In genomic region chr5:95711501-95712346, GRCh38 we compare ENCODE assay signal across 1 cellular context.
TF ChIP-seq lines count a peak whose summit lies in the region.

No MANE protein-coding gene starts in this region.

TF ChIP-seq in HEK293, 187 proteins besides CTCF, POLR2A, EP300 and RAD21 (continued from another document and continues in another):
- no peak for TF ChIP-seq ZNF148 (tag by site-specific recombination; IDR thresholded peaks at IDR 0.05; ENCODE audit: borderline replicate concordance)
- no peak for TF ChIP-seq PRDM1 (tag by site-specific recombination; IDR thresholded peaks at IDR 0.05)
- TF ChIP-seq ZNF362 (tag by site-specific recombination; IDR thresholded peaks at IDR 0.05), result no peak
- TF ChIP-seq ZNF133 (tag by site-specific recombination; IDR thresholded peaks at IDR 0.05), result no peak
- peak; percentile 89 for TF ChIP-seq ZNF692 (tag by site-specific recombination; IDR thresholded peaks at IDR 0.05)
- TF ChIP-seq ZNF621 (tag by site-specific recombination; IDR thresholded peaks at IDR 0.05), result no peak
- no peak for TF ChIP-seq ZNF654 (tag by site-specific recombination; IDR thresholded peaks at IDR 0.05; ENCODE audit: low read depth)
- TF ChIP-seq ZNF521 (tag by site-specific recombination; IDR thresholded peaks at IDR 0.05), result no peak
- TF ChIP-seq ZNF596 (tag by site-specific recombination; IDR thresholded peaks at IDR 0.05), result no peak
- TF ChIP-seq ZNF768 (tag by site-specific recombination; IDR thresholded peaks at IDR 0.05), result no peak
- TF ChIP-seq PRDM10 (tag by site-specific recombination; IDR thresholded peaks at IDR 0.05), result peak; percentile 91
- TF ChIP-seq PRDM4 (tag by site-specific recombination; IDR thresholded peaks at IDR 0.05), result peak; percentile 11; the same call in 1 of the 2 replicates
- TF ChIP-seq ZSCAN16 (tag by site-specific recombination; IDR thresholded peaks at IDR 0.05), result no peak
- no peak for TF ChIP-seq KLF17 (tag by site-specific recombination; IDR thresholded peaks at IDR 0.05)
- no peak for TF ChIP-seq ZNF785 (tag by site-specific recombination; IDR thresholded peaks at IDR 0.05)
- TF ChIP-seq ZNF658 (tag by site-specific recombination; IDR thresholded peaks at IDR 0.05), result no peak
- no peak for TF ChIP-seq ZNF23 (tag by site-specific recombination; IDR thresholded peaks at IDR 0.05; ENCODE audit: borderline replicate concordance)
- peak; percentile 7; the same call in 1 of the 2 replicates for TF ChIP-seq ZNF610 (tag by site-specific recombination; IDR thresholded peaks at IDR 0.05; ENCODE audit: borderline replicate concordance)
- no peak for TF ChIP-seq ZNF266 (tag by site-specific recombination; IDR thresholded peaks at IDR 0.05; ENCODE audit: low read depth)
- TF ChIP-seq ZNF335 (tag by site-specific recombination; conservative IDR thresholded peaks at IDR 0.05), result peak; percentile 13
- no peak for TF ChIP-seq ZSCAN4 (tag by site-specific recombination; IDR thresholded peaks at IDR 0.05)
- TF ChIP-seq ZNF449 (tag by site-specific recombination; IDR thresholded peaks at IDR 0.05), result peak; percentile 22; the same call in 1 of the 2 replicates
- TF ChIP-seq ZNF121 (tag by site-specific recombination; IDR thresholded peaks at IDR 0.05), result no peak
- TF ChIP-seq ZNF175 (tag by site-specific recombination; IDR thresholded peaks at IDR 0.05), result no peak
- TF ChIP-seq OSR2 (tag by site-specific recombination; IDR thresholded peaks at IDR 0.05), result no peak
- peak; percentile 20; the same call in 1 of the 2 replicates for TF ChIP-seq ZBTB20 (tag by site-specific recombination; IDR thresholded peaks at IDR 0.05)
- TF ChIP-seq ZNF211 (tag by site-specific recombination; IDR thresholded peaks at IDR 0.05; ENCODE audit: low read depth), result no peak
- TF ChIP-seq BCL6B (tag by site-specific recombination; IDR thresholded peaks at IDR 0.05), result no peak
- no peak for TF ChIP-seq ZNF571 (tag by site-specific recombination; IDR thresholded peaks at IDR 0.05)
- TF ChIP-seq GLI2 (tag by site-specific recombination; IDR thresholded peaks at IDR 0.05; ENCODE audit: borderline replicate concordance, low read depth), result no peak
- no peak for TF ChIP-seq ZNF707 (tag by site-specific recombination; IDR thresholded peaks at IDR 0.05)
- no peak for TF ChIP-seq SALL2 (tag by site-specific recombination; IDR thresholded peaks at IDR 0.05; ENCODE audit: borderline replicate concordance)
- TF ChIP-seq ELK4 (IDR thresholded peaks at IDR 0.05; ENCODE audit: borderline replicate concordance, low read depth, low read length), result no peak
- no peak for TF ChIP-seq ZNF776 (tag by site-specific recombination; IDR thresholded peaks at IDR 0.05; ENCODE audit: borderline replicate concordance)
- no peak for TF ChIP-seq ZBTB1 (tag by site-specific recombination; IDR thresholded peaks at IDR 0.05)
- peak; percentile 58; the same call in 1 of the 2 replicates for TF ChIP-seq ZNF639 (tag by site-specific recombination; IDR thresholded peaks at IDR 0.05)
- no peak for TF ChIP-seq ZNF114 (tag by site-specific recombination; IDR thresholded peaks at IDR 0.05)
- peak; percentile 93 for TF ChIP-seq ZBTB48 (tag by site-specific recombination; IDR thresholded peaks at IDR 0.05)
- TF ChIP-seq ZBTB6 (tag by site-specific recombination; IDR thresholded peaks at IDR 0.05), result 0 out of 2 replicates have a peak, but pooled peaks have one; percentile 51
- TF ChIP-seq MEIS1 (CRISPR knock-in tag; IDR thresholded peaks at IDR 0.05; ENCODE audit: borderline replicate concordance), result no peak
